1 cellular context compared by ENCODE assay signal in genomic region chr14:75198291-75198933, GRCh38.
TF ChIP-seq lines count a peak whose summit lies in the region.

No MANE protein-coding gene starts in this region.

TF ChIP-seq in H1, 55 proteins besides CTCF, POLR2A, EP300 and RAD21:
- TF ChIP-seq ATF2 (IDR thresholded peaks at IDR 0.05; ENCODE audit: low read length) (no peak), BACH1 (IDR thresholded peaks at IDR 0.05; ENCODE audit: low read length) (no peak), CHD1 (IDR thresholded peaks at IDR 0.05; ENCODE audit: low read depth, low read length) (no peak), NRF1 (IDR thresholded peaks at IDR 0.05; ENCODE audit: low read depth, low read length) (no peak), SP4 (IDR thresholded peaks at IDR 0.05; ENCODE audit: low read length) (no peak), KDM4A (IDR thresholded peaks at IDR 0.05; ENCODE audit: low read depth, low read length, severe bottlenecking) (no peak), RBBP5 (IDR thresholded peaks at IDR 0.05; ENCODE audit: borderline replicate concordance, low read depth, low read length) (no peak), SUZ12 (IDR thresholded peaks at IDR 0.05; ENCODE audit: low read length) (no peak), SIX5 (IDR thresholded peaks at IDR 0.05; ENCODE audit: low read depth, low read length) (no peak), MAX (IDR thresholded peaks at IDR 0.05) (no peak), POU5F1 (IDR thresholded peaks at IDR 0.05; ENCODE audit: low read depth, low read length) (no peak)
